8 cellular contexts compared by ENCODE assay signal in the genomic region with DNA sequence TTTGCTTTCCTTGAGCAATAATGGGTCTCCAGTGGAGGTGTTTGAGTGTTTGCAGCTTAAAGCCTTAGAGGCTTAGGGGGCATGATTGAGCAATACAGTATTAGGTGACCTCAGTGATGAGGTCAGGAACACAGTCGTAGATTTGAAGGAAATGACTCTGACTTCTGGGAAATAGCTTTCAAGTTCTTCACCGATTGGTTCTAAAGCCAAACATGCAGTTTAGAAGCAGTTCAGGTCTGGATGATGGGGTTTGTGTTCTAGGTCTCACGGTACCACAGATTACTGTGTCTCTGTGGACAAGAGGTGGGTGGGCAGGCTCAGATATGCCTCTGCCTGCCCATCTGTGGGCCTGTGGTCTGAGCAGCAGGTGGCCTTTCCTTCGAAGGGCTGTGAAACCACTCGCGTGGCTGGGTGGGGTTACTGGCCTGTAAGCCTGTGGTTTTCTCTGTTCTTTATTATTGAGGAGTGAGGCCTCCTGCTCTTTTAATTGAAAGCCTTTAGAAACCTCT. TPM values are rescaled to one million over a fixed set of nuclear protein-coding genes. Genes with fewer than 3 reads are reported as not detected.
DNase-seq lines count a peak whose midpoint lies in the region; ATAC-seq and TF ChIP-seq lines count a peak whose summit lies in the region.

No MANE protein-coding gene starts in this region.

- H3K27ac ChIP-seq in AG04450 (ENCODE audit: low read depth, low read length) (peak overlapping the region; percentile 31), skeletal muscle tissue (ENCODE audit: low read depth, low read length) (peak overlapping the region; percentile 76), Karpas-422 (ENCODE audit: low read length) (no peak overlapping the region)

- peak overlapping the region in 2 of 3 donors; percentile 16 to 28 for H3K9ac ChIP-seq in skeletal muscle tissue (ENCODE audit: low read depth in 1 of 3, low read length in 3 of 3)
- H3K9ac ChIP-seq in Karpas-422 (ENCODE audit: low read length) = no peak overlapping the region

- peaks cover 88% of the 10 kb centered on the region for H3K79me2 ChIP-seq in Karpas-422 (ENCODE audit: low read length)

- H3K9me2 ChIP-seq in Karpas-422 (replicated peaks; ENCODE audit: insufficient read depth, low read length) = no peaks in the 10 kb centered on the region

- no peak overlapping the region for H3K4me2 ChIP-seq in Karpas-422 (ENCODE audit: low read depth, low read length, poor library complexity, severe bottlenecking)

- peak; percentile 66 for ATAC-seq in HG03378 (IDR thresholded peaks at IDR 0.05; ENCODE audit: unreplicated experiment)
- peak; percentile 87 to 90 for ATAC-seq in activated CD4-positive, CD25-positive, alpha-beta regulatory T cell treated with anti-CD3 and anti-CD28 coated beads, Interleukin-2, amount 50 U/mL, for 24 hours

- H3K36me3 ChIP-seq in skeletal muscle tissue (ENCODE audit: control insufficient read depth in 3 of 3, insufficient read depth in 3 of 3, low read length in 3 of 3) (peaks cover 5 to 20% (median 16%) of the 10 kb centered on the region in 3 donors), H7 (replicated peaks; ENCODE audit: control insufficient read depth, insufficient read depth, low read length) (peaks cover 40% of the 10 kb centered on the region), Karpas-422 (ENCODE audit: insufficient read depth, low read length) (peaks cover 81% of the 10 kb centered on the region)

- H3K27me3 ChIP-seq in AG04450 (ENCODE audit: control insufficient read depth, insufficient read depth, low read length) (no peaks in the 10 kb centered on the region), skeletal muscle tissue (ENCODE audit: control insufficient read depth in 3 of 3, insufficient read depth in 3 of 3, low read length in 3 of 3) (no peaks in the 10 kb centered on the region), H7 (ENCODE audit: control insufficient read depth, insufficient read depth, low read length) (no peaks in the 10 kb centered on the region), Karpas-422 (ENCODE audit: low read length) (no peaks in the 10 kb centered on the region)

- no peaks in the 10 kb centered on the region for H3K9me3 ChIP-seq in AG04450 (ENCODE audit: control insufficient read depth, insufficient read depth, low read length)
- H3K9me3 ChIP-seq in skeletal muscle tissue (ENCODE audit: control insufficient read depth in 3 of 3, low read length in 3 of 3) = no peaks in the 10 kb centered on the region
- H3K9me3 ChIP-seq in Karpas-422 (ENCODE audit: low read length) = no peaks in the 10 kb centered on the region

- CTCF ChIA-PET in AG04450 (lab: Charles Lee) = interaction anchor here (1.9 kb wide), 1 partner anchor 382 kb away, joined by 6 read pairs; no protein-coding TSS in a partner anchor

- TF ChIP-seq CTCF in AG04450 (IDR thresholded peaks at IDR 0.05; ENCODE audit: low read depth, low read length) = no peak

- H3K4me3 ChIP-seq in AG04450 (ENCODE audit: low read depth, low read length) = no peak overlapping the region
- H3K4me3 ChIP-seq in skeletal muscle tissue (ENCODE audit: low read length in 3 of 3) = peak overlapping the region in 1 of 3 donors; percentile 7
- H3K4me3 ChIP-seq in H7 (ENCODE audit: insufficient read depth, low read depth, low read length) = no peak overlapping the region
- H3K4me3 ChIP-seq in Karpas-422 (ENCODE audit: low read length) = no peak overlapping the region

- no peak overlapping the region for H2AFZ ChIP-seq in Karpas-422 (ENCODE audit: low read length)

- peaks cover 91% of the 10 kb centered on the region for H4K20me1 ChIP-seq in Karpas-422 (ENCODE audit: insufficient read depth, low read depth, low read length)

- POLR2A ChIA-PET in AG04450 (lab: Yijun Ruan, JAX) = interaction anchor here (1.2 kb wide), 1 partner anchor 28 kb away, joined by 4 read pairs; the partner anchor contains the start of gene MOB1A

- DNase-seq in AG04450 (ENCODE audit: low read depth, low spot score) (no peak), GM19240 (ENCODE audit: insufficient read length, low spot score) (peak; percentile 18), fibroblast of gingiva (ENCODE audit: low read depth) (peak; percentile 69), H7 (no peak), Karpas-422 (no peak)

- H3K4me1 ChIP-seq in skeletal muscle tissue (ENCODE audit: control insufficient read depth in 3 of 3, insufficient read depth in 3 of 3, low read length in 3 of 3) (peaks cover 19 to 25% (median 25%) of the 10 kb centered on the region in 3 donors), Karpas-422 (ENCODE audit: low read length) (peaks cover 13% of the 10 kb centered on the region)

RNA-seq across cellular contexts. Expression of gene MTHFD2, which starts 7.8 kb away (rescaled TPM):
- polyA plus RNA-seq in AG04450 (2011; rRNA removed) = 234 and 299 TPM in 2 replicates
- polyA minus RNA-seq in AG04450 (2011; rRNA and poly(A)+ RNA removed) = 209 and 217 TPM in 2 replicates
- 28.2 TPM for total RNA-seq in skeletal muscle tissue
- total RNA-seq in H7 (2014; rRNA removed; shearing (Covaris generic)) = 303 and 311 TPM in 2 replicates
- 710 and 714 TPM in 2 replicates for total RNA-seq in Karpas-422 (2014; rRNA removed; shearing (Covaris generic); ENCODE audit: low replicate concordance)

RNA-seq across cellular contexts. Expression of gene MOB1A, which starts 27.6 kb away (rescaled TPM):
- polyA plus RNA-seq in AG04450 (2011; rRNA removed) = 49.7 and 59.7 TPM in 2 replicates
- 29.1 and 50.8 TPM in 2 replicates for polyA minus RNA-seq in AG04450 (2011; rRNA and poly(A)+ RNA removed)
- total RNA-seq in skeletal muscle tissue = 48.0 TPM
- 75.5 and 84.6 TPM in 2 replicates for total RNA-seq in H7 (2014; rRNA removed; shearing (Covaris generic))
- 221 and 542 TPM in 2 replicates for total RNA-seq in Karpas-422 (2014; rRNA removed; shearing (Covaris generic); ENCODE audit: low replicate concordance)

RNA-seq across cellular contexts. Expression of gene BOLA3, which starts 58.5 kb away (rescaled TPM):
- polyA plus RNA-seq in AG04450 (2011; rRNA removed) = 28.1 and 38.6 TPM in 2 replicates
- polyA minus RNA-seq in AG04450 (2011; rRNA and poly(A)+ RNA removed) = 4.2 and 4.5 TPM in 2 replicates
- total RNA-seq in skeletal muscle tissue = 15.7 TPM
- 63.3 and 77.2 TPM in 2 replicates for total RNA-seq in H7 (2014; rRNA removed; shearing (Covaris generic))
- total RNA-seq in Karpas-422 (2014; rRNA removed; shearing (Covaris generic); ENCODE audit: low replicate concordance) = 37.3 and 120 TPM in 2 replicates

Comparison
In these comparisons a context has a peak if more than half of its experiments do, and no peak if none do; other contexts are left out.
1. DNase-seq: peak in GM19240 (single experiment) and fibroblast of gingiva (single experiment); none in AG04450 (single experiment), H7 (single experiment) and Karpas-422 (single experiment).
2. RNA of gene MTHFD2, which starts 7.8 kb away (total RNA-seq): 710 to 714 TPM in Karpas-422 and 303 to 311 TPM in H7; 28.2 TPM in skeletal muscle tissue (single experiment); every median in the first group is over 10 times any median in the second.